In genomic region chr7:13920053-13920697, GRCh38 we compare ENCODE assay signal across 8 cellular contexts.
DNase-seq lines count a peak whose midpoint lies in the region; ATAC-seq and TF ChIP-seq lines count a peak whose summit lies in the region.

No MANE protein-coding gene starts in this region.

- POLR2A ChIA-PET in AG04450 (lab: Yijun Ruan, JAX): interaction anchor here (0.6 to 1.3 kb wide), 6 partner anchors 12 to 510 kb away, joined by 3 to 11 read pairs (median 3); partner anchors contain the start of gene ETV1

- DNase-seq in AG04450 (ENCODE audit: low read depth, low spot score) (peak; percentile 100), M059J (ENCODE audit: low read depth) (peak; percentile 98), SJSA1 (ENCODE audit: low read depth in 1 of 2, low spot score in 2 of 2) (peak; percentile 70 to 92), stromal cell of bone marrow (ENCODE audit: low read depth) (peak; percentile 95), KG1 (lab: John Stamatoyannopoulos, UW) (no peak)
- no peak for DNase-seq in T-helper 2 cell treated with Interferon-gamma antibody and Interleukin-4, amounts not matched to agents 5 μg/mL and 100 μg/mL, for 36 hours (ENCODE audit: low spot score)

- whole genome bisulfite sequencing in gastroesophageal sphincter (ENCODE audit: low coverage in 1 of 2), 2 donors: 11% methylated on average over 1 of the region's 1 CpG; no CpG with 5 or more reads in 1 of the 2 donors

- no peaks in the 10 kb centered on the region for H3K36me3 Mint-ChIP-seq in T-helper 2 cell treated with Interferon-gamma antibody and Interleukin-4, amounts not matched to agents 5 μg/mL and 100 μg/mL, for 36 hours (ENCODE audit: low read depth)

- H3K4me1 ChIP-seq in SJSA1 (replicated peaks) (peaks cover 10% of the 10 kb centered on the region), gastroesophageal sphincter (peaks cover 0 to 9% (median 3%) of the 10 kb centered on the region in 3 donors)

- no peaks in the 10 kb centered on the region for H3K9me3 ChIP-seq in AG04450 (ENCODE audit: control insufficient read depth, insufficient read depth, low read length)
- H3K9me3 ChIP-seq in SJSA1 (replicated peaks): no peaks in the 10 kb centered on the region
- H3K9me3 ChIP-seq in gastroesophageal sphincter: no peaks in the 10 kb centered on the region

- no peaks in the 10 kb centered on the region for H3K9me3 Mint-ChIP-seq in T-helper 2 cell treated with Interferon-gamma antibody and Interleukin-4, amounts not matched to agents 5 μg/mL and 100 μg/mL, for 36 hours

- H3K36me3 ChIP-seq in SJSA1: no peaks in the 10 kb centered on the region
- no peaks in the 10 kb centered on the region for H3K36me3 ChIP-seq in gastroesophageal sphincter

- no peak for TF ChIP-seq POLR2A in gastroesophageal sphincter (IDR thresholded peaks at IDR 0.05)

- ATAC-seq in gastroesophageal sphincter (peak; percentile 69), HG03442 (IDR thresholded peaks at IDR 0.05; ENCODE audit: unreplicated experiment) (no peak)

- H3K4me3 Mint-ChIP-seq in T-helper 2 cell treated with Interferon-gamma antibody and Interleukin-4, amounts not matched to agents 5 μg/mL and 100 μg/mL, for 36 hours: no peak overlapping the region

- peak overlapping the region; percentile 27 for H3K4me3 ChIP-seq in AG04450 (ENCODE audit: low read depth, low read length)
- H3K4me3 ChIP-seq in SJSA1: peak overlapping the region; percentile 10; the same call in 1 of the 2 replicates
- no peak overlapping the region for H3K4me3 ChIP-seq in gastroesophageal sphincter

- H3K27ac Mint-ChIP-seq in T-helper 2 cell treated with Interferon-gamma antibody and Interleukin-4, amounts not matched to agents 5 μg/mL and 100 μg/mL, for 36 hours: no peak overlapping the region

- H3K27me3 Mint-ChIP-seq in T-helper 2 cell treated with Interferon-gamma antibody and Interleukin-4, amounts not matched to agents 5 μg/mL and 100 μg/mL, for 36 hours (ENCODE audit: low read depth): no peaks in the 10 kb centered on the region

- TF ChIP-seq EP300 in gastroesophageal sphincter (IDR thresholded peaks at IDR 0.05): no peak

- no peaks in the 10 kb centered on the region for H3K4me1 Mint-ChIP-seq in T-helper 2 cell treated with Interferon-gamma antibody and Interleukin-4, amounts not matched to agents 5 μg/mL and 100 μg/mL, for 36 hours (ENCODE audit: low read depth)

- CTCF ChIA-PET in AG04450 (lab: Charles Lee): no interaction called here

- H3K27ac ChIP-seq in AG04450 (ENCODE audit: low read depth, low read length): peak overlapping the region; percentile 49
- peak overlapping the region; percentile 94 for H3K27ac ChIP-seq in SJSA1
- peak overlapping the region in 3 of 4 donors; percentile 3 to 39 (median 10) for H3K27ac ChIP-seq in gastroesophageal sphincter

- no peak for TF ChIP-seq CTCF in AG04450 (IDR thresholded peaks at IDR 0.05; ENCODE audit: low read depth, low read length)
- TF ChIP-seq CTCF in gastroesophageal sphincter (IDR thresholded peaks at IDR 0.05): no peak

- H3K27me3 ChIP-seq in AG04450 (ENCODE audit: control insufficient read depth, insufficient read depth, low read length) (no peaks in the 10 kb centered on the region), SJSA1 (replicated peaks) (no peaks in the 10 kb centered on the region), gastroesophageal sphincter (no peaks in the 10 kb centered on the region)

Comparison
In these comparisons a context has a peak if more than half of its experiments do, and no peak if none do; other contexts are left out.
1. DNase-seq: peak in AG04450 (single experiment), M059J (single experiment), SJSA1 (2 of 2) and stromal cell of bone marrow (single experiment); none in T-helper 2 cell treated with Interferon-gamma antibody and Interleukin-4, amounts not matched to agents 5 μg/mL and 100 μg/mL, for 36 hours (single experiment) and KG1 (single experiment).
2. H3K27ac ChIP-seq: peak in every context shown above with its lines; median percentile 94 in SJSA1; 49 in AG04450; 10 in gastroesophageal sphincter.
3. H3K4me3 ChIP-seq: peak in AG04450 (single experiment) and SJSA1 (single experiment); none in gastroesophageal sphincter (0 of 2).